8 cellular contexts compared by ENCODE assay signal in the genomic region with DNA sequence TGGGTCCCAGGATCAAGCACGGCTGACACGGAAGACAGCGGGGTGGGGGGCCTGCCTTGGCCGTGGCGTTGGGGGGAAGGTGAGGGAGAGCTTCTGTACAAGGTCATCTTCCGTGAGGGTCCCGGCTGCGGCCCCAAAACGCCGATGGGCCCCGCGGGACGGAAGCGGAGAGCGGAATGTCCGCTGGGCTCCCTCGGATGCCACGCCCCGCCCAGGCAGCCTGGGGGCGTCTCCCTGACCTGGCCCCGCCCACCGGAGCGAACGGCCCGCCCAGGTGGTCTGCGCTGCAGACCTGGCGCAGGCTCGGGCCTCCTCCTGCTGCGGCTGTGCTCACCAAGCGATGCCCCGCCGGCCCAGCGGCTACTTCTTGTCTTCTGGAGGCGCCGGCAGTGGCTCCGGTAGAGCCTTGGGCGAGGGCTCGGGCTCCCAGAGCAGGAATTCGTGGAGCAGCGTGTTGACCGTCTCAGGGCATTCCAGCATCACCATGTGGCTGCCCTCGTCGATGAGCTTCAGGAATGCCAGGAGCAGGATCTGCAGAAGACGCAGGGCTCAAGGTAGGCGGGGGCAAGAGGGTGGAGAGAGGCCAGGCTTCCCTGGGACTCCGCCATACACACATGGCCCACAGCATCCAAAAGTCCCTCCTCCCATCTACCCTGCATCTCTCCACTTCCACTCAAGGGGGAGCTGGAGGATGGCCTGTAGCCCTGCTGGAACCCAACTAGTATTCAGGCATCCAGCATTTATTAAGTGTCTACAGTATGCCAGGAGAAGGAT. TPM values are rescaled to one million over a fixed set of nuclear protein-coding genes. Genes with fewer than 3 reads are reported as not detected.
A peak's percentile ranks its signal among the peaks of the same experiment; 100 is the strongest.
DNase-seq lines count a peak whose midpoint lies in the region; ATAC-seq, FAIRE-seq and TF ChIP-seq lines count a peak whose summit lies in the region.

No MANE protein-coding gene starts in this region.

- peaks cover 11% of the 10 kb centered on the region for H3K4me1 ChIP-seq in keratinocyte (ENCODE audit: control insufficient read depth, extremely low read depth, insufficient read depth, low read length)

- no peaks in the 10 kb centered on the region for H3K9me3 Mint-ChIP-seq in WTC11

- dilution Hi-C loops in keratinocyte (cut with MboI; ENCODE audit: extremely low pct_ligation_motif_present, low sequenced_read_pairs): no loop called here

- FAIRE-seq in bronchial epithelial cell (lab: Jason Lieb, UNC) (no peak), keratinocyte (lab: Jason Lieb, UNC) (peak; percentile 81), RCC 7860 (lab: Jason Lieb, UNC) (no peak)

- H3K4me3 Mint-ChIP-seq in WTC11: peak overlapping the region; percentile 79

- H3K9ac ChIP-seq in keratinocyte (ENCODE audit: control insufficient read depth, extremely low read depth, insufficient read depth, low read length): peak overlapping the region; percentile 61

- peak overlapping the region; percentile 80 for H3K4me2 ChIP-seq in keratinocyte (ENCODE audit: control insufficient read depth, extremely low read depth, insufficient read depth, low read depth, low read length)

- H3K36me3 ChIP-seq in bronchial epithelial cell (ENCODE audit: control insufficient read depth, insufficient read depth, low read length): peaks cover 2% of the 10 kb centered on the region
- H3K36me3 ChIP-seq in keratinocyte (ENCODE audit: control insufficient read depth in 2 of 2, extremely low read depth in 1 of 2, insufficient read depth in 2 of 2, low read length in 2 of 2): peaks cover 0 to 9% of the 10 kb centered on the region in 2 experiments

- H3K27ac Mint-ChIP-seq in WTC11: peak overlapping the region; percentile 94

- peaks cover 4% of the 10 kb centered on the region for H3K79me2 ChIP-seq in keratinocyte (ENCODE audit: control insufficient read depth, insufficient read depth, low read length)

- no peaks in the 10 kb centered on the region; the same call in 1 of the 2 replicates for H3K27me3 Mint-ChIP-seq in WTC11 (ENCODE audit: low read depth)

- ATAC-seq in GM21619 (IDR thresholded peaks at IDR 0.05; ENCODE audit: unreplicated experiment) (peak; percentile 77), WTC11 (peak; percentile 90)

- peak overlapping the region; percentile 93 for H2AFZ ChIP-seq in keratinocyte (ENCODE audit: control insufficient read depth, low read length)

- H3K4me3 ChIP-seq in bronchial epithelial cell (ENCODE audit: low read depth, low read length) (peak overlapping the region; percentile 46), keratinocyte (ENCODE audit: control insufficient read depth in 2 of 3, extremely low read depth in 1 of 3, insufficient read depth in 2 of 3, low read depth in 1 of 3, low read length in 3 of 3) (peak overlapping the region; percentile 30 to 80 (median 65))

- DNase-seq in EH (ENCODE audit: low read depth) (peak; percentile 91), LoVo (ENCODE audit: low spot score) (peak; percentile 85), WTC11 (ENCODE audit: low spot score) (peak; percentile 92), bronchial epithelial cell (ENCODE audit: low read depth) (peak; percentile 81), keratinocyte (ENCODE audit: low read depth, low spot score) (no peak), RCC 7860 (ENCODE audit: low spot score) (no peak)
- DNase-seq in stimulated activated CD4-positive, alpha-beta T cell treated with anti-CD3 and anti-CD28 coated beads, Interleukin-1b, Interleukin-23, amount 100 ng/mL, for 24 hours (ENCODE audit: low read depth in 4 of 4, low spot score in 1 of 4): peak in 3 of 4 experiments; percentile 71 to 76 (median 71)

- H3K9me3 ChIP-seq in keratinocyte (ENCODE audit: control insufficient read depth, low read depth, low read length): no peaks in the 10 kb centered on the region

- peaks cover 15% of the 10 kb centered on the region for H3K36me3 Mint-ChIP-seq in WTC11

- TF ChIP-seq CTCF in WTC11 (IDR thresholded peaks at IDR 0.05): no peak
- TF ChIP-seq CTCF in bronchial epithelial cell (IDR thresholded peaks at IDR 0.05; ENCODE audit: insufficient read depth, low read length, severe bottlenecking): peak; percentile 79
- peak; percentile 75 to 97 (median 92) for TF ChIP-seq CTCF in keratinocyte (optimal IDR thresholded peaks at IDR 0.05 in 1 of 3, IDR thresholded peaks at IDR 0.05 in 1 of 3, conservative IDR thresholded peaks at IDR 0.05 in 1 of 3; ENCODE audit: extremely low read depth in 1 of 3, insufficient read depth in 2 of 3, low read length in 3 of 3)

- POLR2A ChIA-PET in WTC11 (lab: Charles Lee): interaction anchor here (0.6 to 2.8 kb wide), 13 partner anchors 10 to 169 kb away, joined by 3 to 17 read pairs (median 5); a partner anchor contains a TSS

- CTCF ChIA-PET in WTC11 (lab: Charles Lee): interaction anchor here (0.6 to 3.3 kb wide), 21 partner anchors 10 to 120 kb away, joined by 3 to 60 read pairs (median 5); a partner anchor contains a TSS

- H3K27me3 ChIP-seq in bronchial epithelial cell (ENCODE audit: control insufficient read depth, insufficient read depth, low read length) (no peaks in the 10 kb centered on the region), keratinocyte (ENCODE audit: control insufficient read depth, extremely low read depth, insufficient read depth, low read length) (no peaks in the 10 kb centered on the region)

- H3K27ac ChIP-seq in keratinocyte (ENCODE audit: control insufficient read depth, insufficient read depth, low read length): peak overlapping the region; percentile 8

- H3K9me1 ChIP-seq in keratinocyte (ENCODE audit: control insufficient read depth, extremely low read depth, insufficient read depth, low read length): no peaks in the 10 kb centered on the region

- H3K4me1 Mint-ChIP-seq in WTC11: peaks cover 10% of the 10 kb centered on the region

- H4K20me1 ChIP-seq in keratinocyte (ENCODE audit: control insufficient read depth, extremely low read depth, insufficient read depth, low read length): peaks cover 3% of the 10 kb centered on the region

RNA-seq across cellular contexts. Expression of a gene that starts 10.7 kb away (rescaled TPM):
- 13.2 to 18.1 TPM (median 17.6 TPM) in 3 replicates for total RNA-seq in WTC11 (2021)
- 6.1 and 9.9 TPM in 2 replicates for total RNA-seq in bronchial epithelial cell
- polyA plus RNA-seq in keratinocyte: 4.1 to 11.2 TPM (median 8.7 TPM) in 3 replicates
- 1.3 TPM for polyA plus RNA-seq in keratinocyte (2011; ENCODE audit: low read depth)
- 5.4 and 16.0 TPM in 2 replicates for polyA plus RNA-seq in keratinocyte (2011; cell fraction: cytosol; rRNA removed)
- polyA plus RNA-seq in keratinocyte (2011; cell fraction: nucleus; rRNA removed): 4.7 and 6.7 TPM in 2 replicates
- polyA plus RNA-seq in keratinocyte (2012; ENCODE audit: low replicate concordance): 6.0 and 12.8 TPM in 2 replicates
- 5.0 to 9.3 TPM (median 7.3 TPM) in 3 replicates for polyA minus RNA-seq in keratinocyte
- 29.9 TPM for polyA minus RNA-seq in keratinocyte (2011; cell fraction: cytosol; rRNA and poly(A)+ RNA removed)
- polyA minus RNA-seq in keratinocyte (2011; cell fraction: nucleus; rRNA and poly(A)+ RNA removed): 6.6 and 7.1 TPM in 2 replicates

RNA-seq across cellular contexts. Expression of a gene that starts 10.8 kb away (rescaled TPM):
- 9.1 to 12.9 TPM (median 10.2 TPM) in 3 replicates for total RNA-seq in WTC11 (2021)
- total RNA-seq in bronchial epithelial cell: 0.38 and 0.53 TPM in 2 replicates
- 0.30 to 0.41 TPM (median 0.39 TPM) in 3 replicates for polyA plus RNA-seq in keratinocyte
- 0.14 TPM for polyA plus RNA-seq in keratinocyte (2011; ENCODE audit: low read depth)
- polyA plus RNA-seq in keratinocyte (2011; cell fraction: cytosol; rRNA removed): 0.16 TPM in 2 replicates
- 1.4 and 1.6 TPM in 2 replicates for polyA plus RNA-seq in keratinocyte (2011; cell fraction: nucleus; rRNA removed)
- 0.26 and 0.32 TPM in 2 replicates for polyA plus RNA-seq in keratinocyte (2012; ENCODE audit: low replicate concordance)
- polyA minus RNA-seq in keratinocyte: 0.16 to 0.89 TPM (median 0.67 TPM) in 3 replicates
- polyA minus RNA-seq in keratinocyte (2011; cell fraction: cytosol; rRNA and poly(A)+ RNA removed): not detected
- polyA minus RNA-seq in keratinocyte (2011; cell fraction: nucleus; rRNA and poly(A)+ RNA removed): 0.32 and 0.85 TPM in 2 replicates

RNA-seq across cellular contexts. Expression of a gene that starts 13.2 kb away (rescaled TPM):
- 117 to 130 TPM (median 122 TPM) in 3 replicates for total RNA-seq in WTC11 (2021)
- total RNA-seq in bronchial epithelial cell: 23.7 and 24.3 TPM in 2 replicates
- polyA plus RNA-seq in keratinocyte: 49.2 to 63.7 TPM (median 59.6 TPM) in 3 replicates
- 22.3 TPM for polyA plus RNA-seq in keratinocyte (2011; ENCODE audit: low read depth)
- 38.9 and 50.4 TPM in 2 replicates for polyA plus RNA-seq in keratinocyte (2011; cell fraction: cytosol; rRNA removed)
- polyA plus RNA-seq in keratinocyte (2011; cell fraction: nucleus; rRNA removed): 20.5 and 21.4 TPM in 2 replicates
- 51.2 and 60.5 TPM in 2 replicates for polyA plus RNA-seq in keratinocyte (2012; ENCODE audit: low replicate concordance)
- polyA minus RNA-seq in keratinocyte: 10.4 to 18.1 TPM (median 15.6 TPM) in 3 replicates
- 43.7 TPM for polyA minus RNA-seq in keratinocyte (2011; cell fraction: cytosol; rRNA and poly(A)+ RNA removed)
- 2.7 and 7.0 TPM in 2 replicates for polyA minus RNA-seq in keratinocyte (2011; cell fraction: nucleus; rRNA and poly(A)+ RNA removed)

RNA-seq across cellular contexts. Expression of a gene that starts 16.9 kb away (rescaled TPM):
- 36.2 to 42.8 TPM (median 37.0 TPM) in 3 replicates for total RNA-seq in WTC11 (2021)
- total RNA-seq in bronchial epithelial cell: 9.0 and 21.1 TPM in 2 replicates
- 59.4 to 75.4 TPM (median 62.8 TPM) in 3 replicates for polyA plus RNA-seq in keratinocyte
- polyA plus RNA-seq in keratinocyte (2011; ENCODE audit: low read depth): 98.4 TPM
- polyA plus RNA-seq in keratinocyte (2011; cell fraction: cytosol; rRNA removed): 53.1 and 66.9 TPM in 2 replicates
- polyA plus RNA-seq in keratinocyte (2011; cell fraction: nucleus; rRNA removed): 42.5 and 44.9 TPM in 2 replicates
- 53.8 and 90.6 TPM in 2 replicates for polyA plus RNA-seq in keratinocyte (2012; ENCODE audit: low replicate concordance)
- polyA minus RNA-seq in keratinocyte: 16.9 to 30.2 TPM (median 19.6 TPM) in 3 replicates
- polyA minus RNA-seq in keratinocyte (2011; cell fraction: cytosol; rRNA and poly(A)+ RNA removed): 26.1 TPM
- 6.9 and 13.9 TPM in 2 replicates for polyA minus RNA-seq in keratinocyte (2011; cell fraction: nucleus; rRNA and poly(A)+ RNA removed)

RNA-seq across cellular contexts. Expression of a gene that starts 25.2 kb away (rescaled TPM):
- total RNA-seq in WTC11 (2021): 139 to 147 TPM (median 146 TPM) in 3 replicates
- 45.8 and 60.9 TPM in 2 replicates for total RNA-seq in bronchial epithelial cell
- polyA plus RNA-seq in keratinocyte: 83.1 to 92.8 TPM (median 83.1 TPM) in 3 replicates
- polyA plus RNA-seq in keratinocyte (2011; ENCODE audit: low read depth): 41.9 TPM
- polyA plus RNA-seq in keratinocyte (2011; cell fraction: cytosol; rRNA removed): 80.6 and 94.1 TPM in 2 replicates
- 82.1 and 101 TPM in 2 replicates for polyA plus RNA-seq in keratinocyte (2011; cell fraction: nucleus; rRNA removed)
- 38.9 and 68.3 TPM in 2 replicates for polyA plus RNA-seq in keratinocyte (2012; ENCODE audit: low replicate concordance)
- polyA minus RNA-seq in keratinocyte: 36.9 to 53.7 TPM (median 38.0 TPM) in 3 replicates
- 28.0 TPM for polyA minus RNA-seq in keratinocyte (2011; cell fraction: cytosol; rRNA and poly(A)+ RNA removed)
- polyA minus RNA-seq in keratinocyte (2011; cell fraction: nucleus; rRNA and poly(A)+ RNA removed): 15.4 and 16.8 TPM in 2 replicates

Comparison
In these comparisons a context has a peak if more than half of its experiments do, and no peak if none do; other contexts are left out.
1. DNase-seq: peak in EH (single experiment), LoVo (single experiment), WTC11 (single experiment), bronchial epithelial cell (single experiment) and stimulated activated CD4-positive, alpha-beta T cell treated with anti-CD3 and anti-CD28 coated beads, Interleukin-1b, Interleukin-23, amount 100 ng/mL, for 24 hours (3 of 4); none in keratinocyte (single experiment) and RCC 7860 (single experiment).